Comparison of ENCODE assay signal across 8 cellular contexts in the genomic region with DNA sequence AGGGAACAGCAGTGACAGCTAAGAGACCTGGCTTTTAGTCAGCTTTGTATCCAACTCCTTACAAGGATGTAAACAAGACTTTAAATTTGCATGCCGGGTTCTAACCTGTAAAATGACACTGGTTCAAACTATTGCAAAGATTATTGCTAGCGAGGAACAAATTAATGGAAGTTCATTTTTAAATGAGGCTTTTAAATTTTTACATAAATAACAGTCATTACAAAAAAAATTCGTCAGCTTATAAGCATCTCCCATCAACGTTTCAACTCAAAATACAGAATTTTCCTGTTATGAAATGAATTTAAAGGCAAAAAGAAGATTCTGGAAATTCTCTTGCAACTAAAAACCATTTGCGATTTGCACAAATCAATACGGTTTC. TPM values are rescaled to one million over a fixed set of nuclear protein-coding genes. Genes with fewer than 3 reads are reported as not detected.
DNase-seq lines count a peak whose midpoint lies in the region; ATAC-seq, FAIRE-seq and TF ChIP-seq lines count a peak whose summit lies in the region.

No MANE protein-coding gene starts in this region.

- H3K9ac ChIP-seq in K562 (ENCODE audit: insufficient read depth in 1 of 2, low read depth in 2 of 2, low read length in 2 of 2), result peak overlapping the region; percentile 96 to 98; a peak in 3 of 4 replicates

- peaks cover 3 to 15% of the 10 kb centered on the region in 2 experiments; a peak in 4 of 5 replicates for H3K4me1 ChIP-seq in K562 (replicated peaks in 1 of 2; ENCODE audit: control insufficient read depth in 2 of 2, insufficient read depth in 2 of 2, low read length in 2 of 2)
- peaks cover 8% of the 10 kb centered on the region for H3K4me1 ChIP-seq in mesodermal cell (ENCODE audit: control insufficient read depth, insufficient read depth, low read length, poor library complexity, severe bottlenecking)
- peaks cover 19% of the 10 kb centered on the region for H3K4me1 ChIP-seq in vagina
- H3K4me1 ChIP-seq in small intestine (ENCODE audit: control insufficient read depth in 2 of 2, insufficient read depth in 1 of 2, low read depth in 1 of 2, low read length in 1 of 2), result no peaks in the 10 kb centered on the region

- no peaks in the 10 kb centered on the region for H3K27me3 Mint-ChIP-seq in stimulated activated naive CD8-positive, alpha-beta T cell treated with anti-CD3 and anti-CD28 coated beads, Interleukin-15, Interleukin-2, amounts not matched to agents 100 ng/mL and 50 ng/mL, for 24 hours

- H3K9me3 ChIP-seq in K562 (replicated peaks; ENCODE audit: control insufficient read depth, insufficient read depth, low read depth, low read length) (no peaks in the 10 kb centered on the region), mesodermal cell (ENCODE audit: control insufficient read depth, low read length) (no peaks in the 10 kb centered on the region), vagina (no peaks in the 10 kb centered on the region), small intestine (ENCODE audit: control insufficient read depth, low read depth) (no peaks in the 10 kb centered on the region)

- H3K27ac Mint-ChIP-seq in stimulated activated naive CD8-positive, alpha-beta T cell treated with anti-CD3 and anti-CD28 coated beads, Interleukin-15, Interleukin-2, amounts not matched to agents 100 ng/mL and 50 ng/mL, for 24 hours, result peak overlapping the region; percentile 71

- peak overlapping the region; percentile 88 for H3K4me2 ChIP-seq in K562 (ENCODE audit: insufficient read depth, low read length)

- FAIRE-seq in K562 (lab: Jason Lieb, UNC) (peak; percentile 54), small intestine (lab: Jason Lieb, UNC) (no peak)

- intact Hi-C loops in K562 (cut with micrococcal nuclease) (loop anchor here (1.0 to 5.0 kb wide), 4 partner anchors 50 to 422 kb away; partner anchors contain the start of gene KIF21B), vagina (cut with DNase I) (loop anchor here (5.0 kb wide), 1 partner anchor 182 kb away; no protein-coding TSS in a partner anchor)

- POLR2A ChIA-PET in K562 (lab: Yijun Ruan, JAX), result interaction anchor here (1.2 to 4.3 kb wide), 2 partner anchors 11 to 50 kb away, joined by 3 to 23 read pairs; partner anchors contain the start of gene DDX59

- peaks cover 20% of the 10 kb centered on the region for H3K4me1 Mint-ChIP-seq in stimulated activated naive CD8-positive, alpha-beta T cell treated with anti-CD3 and anti-CD28 coated beads, Interleukin-15, Interleukin-2, amounts not matched to agents 100 ng/mL and 50 ng/mL, for 24 hours (ENCODE audit: low read depth)

- TF ChIP-seq POLR2A in K562 (conservative IDR thresholded peaks at IDR 0.05) (no peak), vagina (IDR thresholded peaks at IDR 0.05) (no peak)

- no peaks in the 10 kb centered on the region for H3K9me1 ChIP-seq in K562 (ENCODE audit: control insufficient read depth, insufficient read depth, low read length)

- CTCF ChIA-PET in K562 (lab: Yijun Ruan, JAX; ENCODE audit: low intra/inter-chr PET ratio), result interaction anchor here (6.0 kb wide), 1 partner anchor 183 kb away, joined by 110 read pairs; no protein-coding TSS in a partner anchor

- in situ Hi-C loops in K562 (cut with MboI), result loop anchor here (5.0 kb wide), 1 partner anchor 182 kb away; no protein-coding TSS in a partner anchor

- no peak for ATAC-seq in stimulated activated naive CD8-positive, alpha-beta T cell treated with anti-CD3 and anti-CD28 coated beads, Interleukin-15, Interleukin-2, amounts not matched to agents 100 U/mL and 50 U/mL, for 24 hours
- ATAC-seq in K562, result no peak
- no peak for ATAC-seq in GM21576 (IDR thresholded peaks at IDR 0.05; ENCODE audit: unreplicated experiment)

- TF ChIP-seq RAD21 in K562 (CRISPR knock-in tag; conservative IDR thresholded peaks at IDR 0.05 in 1 of 2, IDR thresholded peaks at IDR 0.05 in 1 of 2), result no peak

- H3K36me3 ChIP-seq in K562 (ENCODE audit: control insufficient read depth, insufficient read depth, low read length), result peaks cover 45% of the 10 kb centered on the region
- H3K36me3 ChIP-seq in mesodermal cell (ENCODE audit: control insufficient read depth, insufficient read depth, low read length), result peaks cover 26% of the 10 kb centered on the region
- no peaks in the 10 kb centered on the region for H3K36me3 ChIP-seq in vagina
- no peaks in the 10 kb centered on the region for H3K36me3 ChIP-seq in small intestine (ENCODE audit: control insufficient read depth in 2 of 2, insufficient read depth in 2 of 2, low read length in 2 of 2)

- no peak for TF ChIP-seq EP300 in K562 (IDR thresholded peaks at IDR 0.05; ENCODE audit: low read length)

- H3K79me2 ChIP-seq in K562 (ENCODE audit: control insufficient read depth, insufficient read depth, low read length), result peaks cover 31% of the 10 kb centered on the region

- H3K27me3 ChIP-seq in K562 (ENCODE audit: control insufficient read depth in 2 of 2, insufficient read depth in 2 of 2, low read length in 2 of 2) (no peaks in the 10 kb centered on the region), vagina (no peaks in the 10 kb centered on the region), small intestine (ENCODE audit: control insufficient read depth in 2 of 2, insufficient read depth in 2 of 2, low read length in 2 of 2) (no peaks in the 10 kb centered on the region)

- H3K9me3 Mint-ChIP-seq in stimulated activated naive CD8-positive, alpha-beta T cell treated with anti-CD3 and anti-CD28 coated beads, Interleukin-15, Interleukin-2, amounts not matched to agents 100 ng/mL and 50 ng/mL, for 24 hours, result no peaks in the 10 kb centered on the region

- no peaks in the 10 kb centered on the region for H4K20me1 ChIP-seq in K562 (replicated peaks; ENCODE audit: control insufficient read depth, insufficient read depth, low read length)

- H3K4me3 ChIP-seq in K562 (peak overlapping the region; percentile 75), mesodermal cell (ENCODE audit: extremely low read depth, insufficient read depth, low read length, poor library complexity, severe bottlenecking) (peak overlapping the region; percentile 80), vagina (peak overlapping the region; percentile 57 to 65), small intestine (ENCODE audit: low read depth in 1 of 2, low read length in 2 of 2) (peak overlapping the region in 1 of 2 donors; percentile 65)

- no peak for TF ChIP-seq CTCF in K562 (IDR thresholded peaks at IDR 0.05 in 2 of 3, conservative IDR thresholded peaks at IDR 0.05 in 1 of 3; ENCODE audit: insufficient read depth in 2 of 3, low read depth in 1 of 3, low read length in 3 of 3)
- no peak for TF ChIP-seq CTCF in vagina (IDR thresholded peaks at IDR 0.05)

- peak overlapping the region; percentile 87 for H2AFZ ChIP-seq in K562 (ENCODE audit: low read depth, low read length)

- WGBS in K562 (ENCODE audit: insufficient coverage, low coverage, missing lambda C conversion rate), result 2% methylated on average over 6 of the region's 6 CpGs
- WGBS in mesodermal cell (ENCODE audit: insufficient coverage in 2 of 2), 2 experiments, result 0% methylated on average over 2 of the region's 6 CpGs; no CpG with 5 or more reads in 1 of the 2 experiments
- WGBS in small intestine, 3 donors, result 4 to 13% (median 8%) methylated on average over 6 of the region's 6 CpGs

- peak overlapping the region; percentile 88 for H3K27ac ChIP-seq in K562 (ENCODE audit: extremely low read depth, low read depth, low read length)
- peak overlapping the region; percentile 88 for H3K27ac ChIP-seq in mesodermal cell (ENCODE audit: low read depth, low read length, severe bottlenecking)
- peak overlapping the region; percentile 44 for H3K27ac ChIP-seq in vagina
- H3K27ac ChIP-seq in small intestine (ENCODE audit: low read depth in 1 of 2, low read length in 1 of 2), result no peak overlapping the region

- H3K36me3 Mint-ChIP-seq in stimulated activated naive CD8-positive, alpha-beta T cell treated with anti-CD3 and anti-CD28 coated beads, Interleukin-15, Interleukin-2, amounts not matched to agents 100 ng/mL and 50 ng/mL, for 24 hours (ENCODE audit: low read depth), result peaks cover 15% of the 10 kb centered on the region

- H3K4me3 Mint-ChIP-seq in stimulated activated naive CD8-positive, alpha-beta T cell treated with anti-CD3 and anti-CD28 coated beads, Interleukin-15, Interleukin-2, amounts not matched to agents 100 ng/mL and 50 ng/mL, for 24 hours, result peak overlapping the region; percentile 81

- no peak for DNase-seq in stimulated activated naive CD8-positive, alpha-beta T cell treated with anti-CD3 and anti-CD28 coated beads, Interleukin-15, Interleukin-2, amounts not matched to agents 100 U/mL and 50 U/mL, for 24 hours
- DNase-seq in K562 (ENCODE audit: extremely low read depth in 1 of 4, low spot score in 3 of 4) (no peak), vagina (ENCODE audit: extremely low spot score in 2 of 2) (no peak), small intestine (no peak), SIG-M5 treated with dmso at 0.1 percent for 504 hours (lab: John Stamatoyannopoulos, UW; ENCODE audit: unreplicated experiment) (no peak)

- TSS peak; percentile 48 for BruUV-seq in K562 (replicated peaks; lab: Mats Ljungman, UMichigan)

RNA-seq across cellular contexts. Expression of gene KIF14, which starts 0.7 kb away (rescaled TPM):
- total RNA-seq in K562 (2011; cell fraction: chromatin; rRNA removed; ENCODE audit: low replicate concordance), result 13.4 and 90.0 TPM in 2 replicates
- total RNA-seq in K562 (2011; cell fraction: nucleolus; rRNA removed), result 7.8 and 12.8 TPM in 2 replicates
- total RNA-seq in K562 (2011; cell fraction: nucleoplasm; rRNA removed), result 20.8 TPM in 2 replicates
- 22.4 and 24.8 TPM in 2 replicates for total RNA-seq in K562 (2014; rRNA removed)
- total RNA-seq in K562 (2014; rRNA removed; fragmentation: Illumina TruSeq; extraction: Trizol), result 47.4 and 55.8 TPM in 2 replicates
- 40.5 and 43.1 TPM in 2 replicates for total RNA-seq in K562 (2015; rRNA removed; fragmentation: Illumina TruSeq; extraction: Trizol)
- 25.0 and 26.8 TPM in 2 replicates for total RNA-seq in K562 (2021)
- 25.0 and 37.5 TPM in 2 replicates for polyA plus RNA-seq in K562 (2011; rRNA removed)
- polyA plus RNA-seq in K562 (2011; cell fraction: cytosol; rRNA removed), result 3.2 and 7.5 TPM in 2 replicates
- 9.2 and 10.1 TPM in 2 replicates for polyA plus RNA-seq in K562 (2011; cell fraction: nucleus; rRNA removed)
- polyA plus RNA-seq in K562 (2012), result 15.3 and 18.7 TPM in 2 replicates
- polyA plus RNA-seq in K562 (2014; fragmentation: Illumina TruSeq; extraction: Trizol), result 28.6 and 31.7 TPM in 2 replicates
- 10 to 100 TPM; 11.5 to 14.0 TPM for polyA plus RNA-seq in K562 (2014; fragmentation: Nextera tagmentation; extraction: Ambion mirVana)
- polyA plus RNA-seq in K562 (2014; rRNA removed), result 25.1 and 29.0 TPM in 2 replicates
- polyA minus RNA-seq in K562 (2011; rRNA and poly(A)+ RNA removed), result 52.8 and 53.0 TPM in 2 replicates
- polyA minus RNA-seq in K562 (2011; cell fraction: cytosol; rRNA and poly(A)+ RNA removed), result 14.6 and 20.4 TPM in 2 replicates
- 10.5 and 17.9 TPM in 2 replicates for polyA minus RNA-seq in K562 (2011; cell fraction: nucleus; rRNA and poly(A)+ RNA removed)
- polyA plus RNA-seq in mesodermal cell (2013, experiment 1 of 2), result 16.0 TPM
- 20.7 TPM for polyA plus RNA-seq in mesodermal cell (2013, experiment 2 of 2)
- total RNA-seq in vagina, result 0.74 TPM
- 1 to 10 TPM in 1 of 3 donors, under 1 TPM in 1, not detected in 1; 0.22 to 1.9 TPM for polyA plus RNA-seq in small intestine

RNA-seq across cellular contexts. Expression of gene DDX59, which starts 49.8 kb away (rescaled TPM):
- 19.4 and 32.1 TPM in 2 replicates for total RNA-seq in K562 (2011; cell fraction: chromatin; rRNA removed; ENCODE audit: low replicate concordance)
- total RNA-seq in K562 (2011; cell fraction: nucleolus; rRNA removed), result 8.0 and 8.6 TPM in 2 replicates
- 12.3 and 17.9 TPM in 2 replicates for total RNA-seq in K562 (2011; cell fraction: nucleoplasm; rRNA removed)
- total RNA-seq in K562 (2014; rRNA removed) (15.8 and 18.4 TPM in 2 replicates), K562 (2014; rRNA removed; fragmentation: Illumina TruSeq; extraction: Trizol) (21.1 and 23.9 TPM in 2 replicates), K562 (2015; rRNA removed; fragmentation: Illumina TruSeq; extraction: Trizol) (20.0 and 24.1 TPM in 2 replicates), K562 (2021) (17.9 and 19.9 TPM in 2 replicates), vagina (16.2 TPM)
- polyA plus RNA-seq in K562 (2011; rRNA removed) (19.8 and 23.4 TPM in 2 replicates), K562 (2014; fragmentation: Illumina TruSeq; extraction: Trizol) (21.1 and 30.4 TPM in 2 replicates), K562 (2014; fragmentation: Nextera tagmentation; extraction: Ambion mirVana) (1 to 10 TPM; 8.3 TPM), K562 (2014; rRNA removed) (24.4 and 25.7 TPM in 2 replicates), small intestine (10 to 100 TPM; 15.4 to 25.7 (median 24.8) TPM)
- 4.9 and 12.3 TPM in 2 replicates for polyA plus RNA-seq in K562 (2011; cell fraction: cytosol; rRNA removed)
- 8.0 and 12.4 TPM in 2 replicates for polyA plus RNA-seq in K562 (2011; cell fraction: nucleus; rRNA removed)
- 12.2 and 19.5 TPM in 2 replicates for polyA plus RNA-seq in K562 (2012)
- polyA minus RNA-seq in K562 (2011; rRNA and poly(A)+ RNA removed), result 20.3 and 27.4 TPM in 2 replicates
- polyA minus RNA-seq in K562 (2011; cell fraction: cytosol; rRNA and poly(A)+ RNA removed), result 9.6 and 13.3 TPM in 2 replicates
- polyA minus RNA-seq in K562 (2011; cell fraction: nucleus; rRNA and poly(A)+ RNA removed), result 6.5 and 13.0 TPM in 2 replicates
- 18.5 TPM for polyA plus RNA-seq in mesodermal cell (2013, experiment 1 of 2)
- polyA plus RNA-seq in mesodermal cell (2013, experiment 2 of 2), result 24.5 TPM

Comparison
In these comparisons a context has a peak if more than half of its experiments do, and no peak if none do; other contexts are left out.
1. H3K27ac ChIP-seq: peak in K562 (single experiment), mesodermal cell (single experiment) and vagina (single experiment); none in small intestine (0 of 2).